8 cellular contexts compared by ENCODE assay signal in the genomic region with DNA sequence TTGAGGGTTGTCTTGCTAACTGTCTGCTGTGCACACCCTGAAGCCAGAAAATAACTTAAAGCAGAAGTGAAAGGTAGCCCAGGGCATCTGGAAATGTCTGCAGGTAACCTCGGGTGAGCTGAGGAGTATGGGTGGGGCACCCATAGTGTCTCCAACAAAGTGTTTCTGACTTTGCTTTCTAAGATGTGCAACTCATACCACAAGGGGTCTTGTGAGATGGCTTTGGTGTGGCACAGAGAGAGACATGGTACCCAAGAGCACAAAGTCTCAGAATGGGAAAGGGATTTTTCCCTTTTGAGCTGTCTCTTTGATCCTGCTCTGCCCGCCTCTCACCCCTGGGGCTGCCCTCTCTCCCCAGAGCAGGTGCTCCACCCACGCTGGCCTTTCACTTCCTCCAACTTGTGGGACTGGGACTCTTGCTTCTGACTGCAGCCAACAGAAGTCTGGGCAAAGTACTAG. TPM values are rescaled to one million over a fixed set of nuclear protein-coding genes. Genes with fewer than 3 reads are reported as not detected.
A peak's percentile ranks its signal among the peaks of the same experiment; 100 is the strongest.
DNase-seq lines count a peak whose midpoint lies in the region; ATAC-seq lines count a peak whose summit lies in the region.

No MANE protein-coding gene starts in this region.

- intact Hi-C loops in Right ventricle myocardium superior (cut with DNase I) (no loop called here), cardiac septum (cut with DNase I) (no loop called here)

- ATAC-seq in Right ventricle myocardium superior (ENCODE audit: poor library complexity) (peak; percentile 57), HG02943 (IDR thresholded peaks at IDR 0.05; ENCODE audit: low read depth, unreplicated experiment) (peak; percentile 81)

- H3K27ac Mint-ChIP-seq in immature natural killer cell = peak overlapping the region in 3 of 6 donors; percentile 13 to 40 (median 31)

- H3K9me3 Mint-ChIP-seq in immature natural killer cell = no peaks in the 10 kb centered on the region

- H3K36me3 Mint-ChIP-seq in immature natural killer cell = peaks cover 2 to 6% (median 3%) of the 10 kb centered on the region in 3 donors

- peaks cover 0 to 1% (median 0%) of the 10 kb centered on the region in 3 donors for H3K27me3 Mint-ChIP-seq in immature natural killer cell (ENCODE audit: low read depth in 3 of 3)

- DNase-seq in Right ventricle myocardium superior (peak; percentile 62), cardiac septum (ENCODE audit: low spot score) (no peak), SKM-1 (lab: John Stamatoyannopoulos, UW; ENCODE audit: unreplicated experiment) (peak; percentile 47), immature natural killer cell (peak in 1 of 3 donors; percentile 6), D341Med (ENCODE audit: low spot score) (no peak), cerebellum (ENCODE audit: low spot score) (no peak), DMS153 treated with DMSO at 0.1 percent for 48 hours (lab: John Stamatoyannopoulos, UW; ENCODE audit: unreplicated experiment) (no peak)

- peaks cover 49 to 63% of the 10 kb centered on the region in 2 donors for H3K4me1 Mint-ChIP-seq in immature natural killer cell

- peak overlapping the region in 3 of 5 donors; percentile 19 to 49 (median 23) for H3K4me3 Mint-ChIP-seq in immature natural killer cell

RNA-seq across cellular contexts. Expression of gene CHD9, which starts 6.9 kb away (rescaled TPM):
- total RNA-seq in Right ventricle myocardium superior (39.5 TPM), cardiac septum (64.6 TPM), cerebellum (185 TPM)
- 10 to 100 TPM; 47.1 to 68.6 (median 48.5) TPM for polyA plus RNA-seq in immature natural killer cell

RNA-seq across cellular contexts. Expression of gene CHD9NB, which starts 9.0 kb away (rescaled TPM):
- 0.86 TPM for total RNA-seq in Right ventricle myocardium superior
- 1.0 TPM for total RNA-seq in cardiac septum
- not detected for polyA plus RNA-seq in immature natural killer cell
- total RNA-seq in cerebellum = 0.73 TPM

Comparison
In these comparisons a context has a peak if more than half of its experiments do, and no peak if none do; other contexts are left out.
1. DNase-seq: peak in Right ventricle myocardium superior (single experiment) and SKM-1 (single experiment); none in cardiac septum (single experiment), D341Med (single experiment), cerebellum (single experiment) and DMS153 treated with DMSO at 0.1 percent for 48 hours (single experiment).